18 cellular contexts compared by ENCODE assay signal in genomic region chr3:32885283-32885935, GRCh38.
DNase-seq lines count a peak whose midpoint lies in the region; ATAC-seq and TF ChIP-seq lines count a peak whose summit lies in the region.
"Had no signal": no experiment of that assay in that cellular context is flagged by ENCODE, and none has a peak within 500 bp of the region (broad histone marks: within the 10 kb centered on the region; RNA-seq: fewer than 3 reads in every experiment).

No MANE protein-coding gene starts in this region.

- no peak overlapping the region for H3K4me3 ChIP-seq in cardiac muscle cell
- no peak overlapping the region for H3K4me3 ChIP-seq in left ventricle myocardium inferior
- no peak overlapping the region for H3K4me3 ChIP-seq in hepatocyte
- H3K4me3 ChIP-seq in neuronal stem cell (ENCODE audit: low read length in 2 of 2) = no peak overlapping the region
- H3K4me3 ChIP-seq in upper lobe of right lung = no peak overlapping the region

- H3K27ac ChIP-seq in cardiac muscle cell (peak overlapping the region; percentile 24), left ventricle myocardium inferior (replicated peaks) (no peak overlapping the region), hepatocyte (peak overlapping the region; percentile 69), neuronal stem cell (replicated peaks; ENCODE audit: low read length) (no peak overlapping the region), upper lobe of right lung (no peak overlapping the region)

- peaks cover 48% of the 10 kb centered on the region for H3K79me2 ChIP-seq in hepatocyte

- H2BK5ac ChIP-seq in neuronal stem cell (ENCODE audit: low read length) = no peak overlapping the region

- H3K36me3 ChIP-seq in cardiac muscle cell = peaks cover 7% of the 10 kb centered on the region
- no peaks in the 10 kb centered on the region for H3K36me3 ChIP-seq in left ventricle myocardium inferior
- H3K36me3 ChIP-seq in hepatocyte (replicated peaks; ENCODE audit: insufficient read depth, low read depth) = no peaks in the 10 kb centered on the region
- peaks cover 27 to 99% of the 10 kb centered on the region in 2 donors for H3K36me3 ChIP-seq in neuronal stem cell (replicated peaks in 1 of 2; ENCODE audit: control insufficient read depth in 2 of 2, insufficient read depth in 2 of 2, low read length in 2 of 2)
- no peaks in the 10 kb centered on the region for H3K36me3 ChIP-seq in upper lobe of right lung

- no peaks in the 10 kb centered on the region for H3K9me3 ChIP-seq in cardiac muscle cell (ENCODE audit: low read depth)
- no peaks in the 10 kb centered on the region for H3K9me3 ChIP-seq in left ventricle myocardium inferior (replicated peaks)
- H3K9me3 ChIP-seq in hepatocyte (ENCODE audit: low read depth) = no peaks in the 10 kb centered on the region
- H3K9me3 ChIP-seq in neuronal stem cell (replicated peaks in 1 of 2; ENCODE audit: control insufficient read depth in 2 of 2, insufficient read depth in 1 of 2, low read depth in 1 of 2, low read length in 2 of 2) = no peaks in the 10 kb centered on the region
- no peaks in the 10 kb centered on the region for H3K9me3 ChIP-seq in upper lobe of right lung

- 95% methylated on average over 12 of the region's 12 CpGs for WGBS in hepatocyte (ENCODE audit: low lambda C conversion rate, missing lambda C conversion rate)
- WGBS in neuronal stem cell (ENCODE audit: extremely low coverage in 2 of 2, insufficient read length in 2 of 2, insufficient replicate concordance in 1 of 2), 2 donors = no CpG with 5 or more reads among the region's 12 CpGs

- TF ChIP-seq CTCF in cardiac muscle cell (IDR thresholded peaks at IDR 0.05; ENCODE audit: low read depth, low read length) (no peak), left ventricle myocardium inferior (IDR thresholded peaks at IDR 0.05; ENCODE audit: borderline replicate concordance) (no peak), hepatocyte (IDR thresholded peaks at IDR 0.05; ENCODE audit: poor library complexity) (no peak), upper lobe of right lung (IDR thresholded peaks at IDR 0.05) (no peak)

- intact Hi-C loops in left ventricle myocardium inferior (cut with micrococcal nuclease) = no loop called here
- intact Hi-C loops in upper lobe of right lung (cut with DNase I) = no loop called here

- H3K9me2 ChIP-seq in hepatocyte (replicated peaks; ENCODE audit: insufficient read depth) = no peaks in the 10 kb centered on the region

- no peak overlapping the region for H3K9ac ChIP-seq in neuronal stem cell (ENCODE audit: low read depth, low read length, poor library complexity)

- no peak overlapping the region for H3K4ac ChIP-seq in neuronal stem cell (ENCODE audit: low read length)

- H3K79me1 ChIP-seq in neuronal stem cell (ENCODE audit: low read depth, low read length) = peaks cover 5% of the 10 kb centered on the region

- no peak overlapping the region for H3K18ac ChIP-seq in neuronal stem cell (ENCODE audit: low read length)

- no peak overlapping the region for H2BK12ac ChIP-seq in neuronal stem cell (ENCODE audit: low read length)

- H3K27me3 ChIP-seq in cardiac muscle cell (no peaks in the 10 kb centered on the region), left ventricle myocardium inferior (ENCODE audit: low read depth) (no peaks in the 10 kb centered on the region), hepatocyte (no peaks in the 10 kb centered on the region), neuronal stem cell (ENCODE audit: control insufficient read depth in 3 of 3, insufficient read depth in 3 of 3, low read depth in 1 of 3, low read length in 3 of 3) (no peaks in the 10 kb centered on the region), upper lobe of right lung (no peaks in the 10 kb centered on the region)

- H4K20me1 ChIP-seq in hepatocyte (ENCODE audit: insufficient read depth, poor library complexity, severe bottlenecking) = no peaks in the 10 kb centered on the region

- H2AK5ac ChIP-seq in neuronal stem cell (ENCODE audit: low read depth, low read length) = no peak overlapping the region

- H3K4me1 ChIP-seq in cardiac muscle cell (ENCODE audit: low read depth) (peaks cover 16% of the 10 kb centered on the region), left ventricle myocardium inferior (no peaks in the 10 kb centered on the region), hepatocyte (ENCODE audit: insufficient read depth) (peaks cover 33% of the 10 kb centered on the region), neuronal stem cell (ENCODE audit: control insufficient read depth in 2 of 2, insufficient read depth in 1 of 2, low read depth in 1 of 2, low read length in 2 of 2) (peaks cover 5 to 18% of the 10 kb centered on the region in 2 donors), upper lobe of right lung (no peaks in the 10 kb centered on the region)

- H2BK15ac ChIP-seq in neuronal stem cell (ENCODE audit: low read length) = no peak overlapping the region

- DNase-seq in cardiac muscle cell (ENCODE audit: low read depth in 1 of 2, low spot score in 1 of 2) = peak in 1 of 2 donors; percentile 31
- DNase-seq in left ventricle myocardium inferior = no peak
- no peak for DNase-seq in hepatocyte (ENCODE audit: low spot score)
- DNase-seq in neuronal stem cell (ENCODE audit: low spot score) = no peak
- DNase-seq in upper lobe of right lung = no peak
- DNase-seq in stimulated activated naive CD4-positive, alpha-beta T cell (lab: John Stamatoyannopoulos, UW) = no peak
- no peak for DNase-seq in H4 (ENCODE audit: low spot score)
- DNase-seq: 8988T, COR-L47, DMS 273 treated with DMSO at 0.1 percent for 48 hours, DND-41, MV-4-11, NCI-H1694 treated with DMSO at 0.1 percent for 48 hours, NCI-H2227 treated with DMSO at 0.1 percent for 48 hours, NCI-H510A treated with DMSO at 0.1 percent for 48 hours, NCI-H774 had no signal

- H4K91ac ChIP-seq in neuronal stem cell (ENCODE audit: low read depth, low read length, poor library complexity) = no peak overlapping the region

- H2BK120ac ChIP-seq in neuronal stem cell (ENCODE audit: low read depth, low read length) = no peak overlapping the region

- peak; percentile 54 for ATAC-seq in upper lobe of right lung
- ATAC-seq in GM18868 (IDR thresholded peaks at IDR 0.05; ENCODE audit: unreplicated experiment) = no peak
- ATAC-seq: Right ventricle myocardium inferior had no signal

- H2AFZ ChIP-seq in hepatocyte = no peak overlapping the region
- no peak overlapping the region for H2AFZ ChIP-seq in neuronal stem cell (ENCODE audit: low read length)

- no peak overlapping the region for H4K8ac ChIP-seq in neuronal stem cell (ENCODE audit: low read depth, low read length)

- H3K23ac ChIP-seq in neuronal stem cell (ENCODE audit: low read depth, low read length, poor library complexity) = peak overlapping the region; percentile 3

- no peak overlapping the region for H3K14ac ChIP-seq in neuronal stem cell (ENCODE audit: low read length)

- H3K4me2 ChIP-seq in hepatocyte = no peak overlapping the region
- H3K4me2 ChIP-seq in neuronal stem cell (ENCODE audit: insufficient read depth, low read length, poor library complexity, severe bottlenecking) = no peak overlapping the region

Comparison
In these comparisons a context has a peak if more than half of its experiments do, and no peak if none do; other contexts are left out.
1. H3K27ac ChIP-seq: peak in cardiac muscle cell (single experiment) and hepatocyte (single experiment); none in left ventricle myocardium inferior (single experiment), neuronal stem cell (single experiment) and upper lobe of right lung (single experiment).